In genomic region chr18:79965119-79965902, GRCh38 we compare ENCODE assay signal across 8 cellular contexts. TPM values are rescaled to one million over a fixed set of nuclear protein-coding genes. Genes with fewer than 3 reads are reported as not detected.
A peak's percentile ranks its signal among the peaks of the same experiment; 100 is the strongest.
DNase-seq lines count a peak whose midpoint lies in the region; ATAC-seq and TF ChIP-seq lines count a peak whose summit lies in the region.

No MANE protein-coding gene starts in this region.

- BruUV-seq in Caco-2 (replicated peaks; lab: Mats Ljungman, UMichigan) = TSS peak; percentile 57

- H3K4me3 Mint-ChIP-seq in Caco-2 (ENCODE audit: unreplicated experiment) = peak overlapping the region; percentile 75
- peak overlapping the region; percentile 81 for H3K4me3 Mint-ChIP-seq in T-helper 1 cell treated with Interleukin-12 subunit alpha and Interleukin-12 subunit beta and Interleukin-4 antibody, amounts not matched to agents 30 μg/mL and 1 μg/mL, for 36 hours

- TF ChIP-seq CTCF in Caco-2 (IDR thresholded peaks at IDR 0.05; ENCODE audit: insufficient read depth in 1 of 2, low read depth in 1 of 2, low read length in 1 of 2, severe bottlenecking in 1 of 2, unreplicated experiment in 1 of 2) = no peak
- TF ChIP-seq CTCF in HEK293 (tag by site-specific recombination; IDR thresholded peaks at IDR 0.05) = no peak

- H3K27ac Mint-ChIP-seq in Caco-2 (ENCODE audit: unreplicated experiment) = peak overlapping the region; percentile 85
- H3K27ac Mint-ChIP-seq in T-helper 1 cell treated with Interleukin-12 subunit alpha and Interleukin-12 subunit beta and Interleukin-4 antibody, amounts not matched to agents 30 μg/mL and 1 μg/mL, for 36 hours = peak overlapping the region; percentile 74

- CTCF ChIA-PET in Caco-2 (lab: Charles Lee) (no interaction called here), HEK293 (lab: Yijun Ruan, JAX) (interaction anchor here (0.6 to 1.7 kb wide), 4 partner anchors 18 to 347 kb away, joined by 3 to 10 read pairs (median 4); no protein-coding TSS in a partner anchor)

- H3K27me3 ChIP-seq in Caco-2 (replicated peaks; ENCODE audit: control insufficient read depth, insufficient read depth, low read length) (no peaks in the 10 kb centered on the region), muscle layer of duodenum (ENCODE audit: low read depth, low read length) (peaks cover 4% of the 10 kb centered on the region)

- peaks cover 25% of the 10 kb centered on the region for H3K36me3 Mint-ChIP-seq in Caco-2 (ENCODE audit: insufficient read depth, unreplicated experiment)
- H3K36me3 Mint-ChIP-seq in T-helper 1 cell treated with Interleukin-12 subunit alpha and Interleukin-12 subunit beta and Interleukin-4 antibody, amounts not matched to agents 30 μg/mL and 1 μg/mL, for 36 hours (ENCODE audit: low read depth) = no peaks in the 10 kb centered on the region

- intact Hi-C loops in Caco-2 (cut with micrococcal nuclease; ENCODE audit: unreplicated experiment) = loop anchor here (1.0 to 10.0 kb wide), 2 partner anchors 23 to 291 kb away; partner anchors contain the start of genes CTDP1 and TXNL4A

- no peaks in the 10 kb centered on the region for H3K27me3 Mint-ChIP-seq in Caco-2 (ENCODE audit: insufficient read depth, unreplicated experiment)
- peaks cover 4% of the 10 kb centered on the region for H3K27me3 Mint-ChIP-seq in T-helper 1 cell treated with Interleukin-12 subunit alpha and Interleukin-12 subunit beta and Interleukin-4 antibody, amounts not matched to agents 30 μg/mL and 1 μg/mL, for 36 hours (ENCODE audit: low read depth)

- H3K27ac ChIP-seq in HEK293 (ENCODE audit: extremely low read depth, low read depth, low read length) = peak overlapping the region; percentile 72
- H3K27ac ChIP-seq in muscle layer of duodenum (ENCODE audit: low read length) = peak overlapping the region; percentile 72

- POLR2A ChIA-PET in Caco-2 (lab: Charles Lee) = interaction anchor here (1.0 kb wide), 1 partner anchor 183 kb away, joined by 4 read pairs; no protein-coding TSS in a partner anchor
- POLR2A ChIA-PET in HEK293 (lab: Yijun Ruan, JAX) = interaction anchor here (0.5 kb wide), 1 partner anchor 14 kb away, joined by 3 read pairs; the partner anchor contains the start of gene SLC66A2

- DNase-seq in Caco-2 = peak; percentile 42 to 75
- DNase-seq in erythroblast (lab: John Stamatoyannopoulos, UW) = peak; percentile 64 to 65
- no peak for DNase-seq in activated CD8-positive, alpha-beta memory T cell treated with anti-CD3 and anti-CD28 coated beads for 24 hours
- DNase-seq in NCI-H187 treated with DMSO at 0.1 percent for 48 hours (lab: John Stamatoyannopoulos, UW) = no peak

- TF ChIP-seq POLR2A in erythroblast (IDR thresholded peaks at IDR 0.05; ENCODE audit: low read length) = no peak

- H3K4me3 ChIP-seq in Caco-2 (ENCODE audit: low read depth, low read length) = peak overlapping the region; percentile 67
- H3K4me3 ChIP-seq in HEK293 (ENCODE audit: low read depth, low read length) = peak overlapping the region; percentile 52
- H3K4me3 ChIP-seq in muscle layer of duodenum (ENCODE audit: low read depth in 1 of 2, low read length in 2 of 2) = peak overlapping the region; percentile 69

- H3K4me1 Mint-ChIP-seq in Caco-2 (ENCODE audit: low read depth, unreplicated experiment) = peaks cover 7% of the 10 kb centered on the region
- peaks cover 20% of the 10 kb centered on the region for H3K4me1 Mint-ChIP-seq in T-helper 1 cell treated with Interleukin-12 subunit alpha and Interleukin-12 subunit beta and Interleukin-4 antibody, amounts not matched to agents 30 μg/mL and 1 μg/mL, for 36 hours (ENCODE audit: low read depth)

- no peak for ATAC-seq in GM21360 (IDR thresholded peaks at IDR 0.05; ENCODE audit: unreplicated experiment)

- H3K36me3 ChIP-seq in Caco-2 (ENCODE audit: control insufficient read depth, insufficient read depth, low read length) (no peaks in the 10 kb centered on the region), HEK293 (ENCODE audit: control insufficient read depth in 2 of 2, insufficient read depth in 1 of 2, low read length in 2 of 2) (peaks cover 5 to 9% of the 10 kb centered on the region in 2 experiments; a peak in 2 of 3 replicates), muscle layer of duodenum (ENCODE audit: control insufficient read depth in 1 of 2, insufficient read depth in 2 of 2, low read length in 2 of 2) (peaks cover 0 to 3% of the 10 kb centered on the region in 2 donors)

- H3K4me1 ChIP-seq in Caco-2 (peaks cover 7% of the 10 kb centered on the region; the same call in 1 of the 2 replicates), HEK293 (ENCODE audit: control insufficient read depth, insufficient read depth, low read length) (peaks cover 13% of the 10 kb centered on the region), muscle layer of duodenum (ENCODE audit: control insufficient read depth in 1 of 2, insufficient read depth in 2 of 2, low read length in 2 of 2) (peaks cover 6 to 16% of the 10 kb centered on the region in 2 donors)

- H3K9me3 ChIP-seq in Caco-2 (no peaks in the 10 kb centered on the region), HEK293 (ENCODE audit: control insufficient read depth, insufficient read depth, low read depth, low read length) (no peaks in the 10 kb centered on the region), muscle layer of duodenum (ENCODE audit: control insufficient read depth in 1 of 2, low read length in 2 of 2) (no peaks in the 10 kb centered on the region)

- H3K9me3 Mint-ChIP-seq in Caco-2 (ENCODE audit: unreplicated experiment) = no peaks in the 10 kb centered on the region
- no peaks in the 10 kb centered on the region for H3K9me3 Mint-ChIP-seq in T-helper 1 cell treated with Interleukin-12 subunit alpha and Interleukin-12 subunit beta and Interleukin-4 antibody, amounts not matched to agents 30 μg/mL and 1 μg/mL, for 36 hours

TF ChIP-seq in HEK293, 187 proteins besides CTCF, POLR2A, EP300 and RAD21 (continues in another document):
- TF ChIP-seq ZSCAN5A (tag by site-specific recombination; IDR thresholded peaks at IDR 0.05) = no peak
- no peak for TF ChIP-seq ZNF24 (tag by site-specific recombination; IDR thresholded peaks at IDR 0.05)
- TF ChIP-seq GLIS2 (tag by site-specific recombination; IDR thresholded peaks at IDR 0.05) = peak; percentile 3
- peak; percentile 40; the same call in 1 of the 2 replicates for TF ChIP-seq EGR2 (tag by site-specific recombination; IDR thresholded peaks at IDR 0.05; ENCODE audit: low read depth)
- TF ChIP-seq ZNF404 (tag by site-specific recombination; IDR thresholded peaks at IDR 0.05) = no peak
- TF ChIP-seq FEZF1 (tag by site-specific recombination; IDR thresholded peaks at IDR 0.05) = peak; percentile 32
- no peak for TF ChIP-seq ZNF121 (tag by site-specific recombination; IDR thresholded peaks at IDR 0.05)
- no peak for TF ChIP-seq ZNF830 (tag by site-specific recombination; IDR thresholded peaks at IDR 0.05; ENCODE audit: low read depth)
- no peak for TF ChIP-seq ZNF341 (tag by site-specific recombination; IDR thresholded peaks at IDR 0.05; ENCODE audit: low read depth)
- peak; percentile 34; the same call in 1 of the 2 replicates for TF ChIP-seq YY2 (tag by site-specific recombination; IDR thresholded peaks at IDR 0.05)
- no peak for TF ChIP-seq SP2 (tag by site-specific recombination; IDR thresholded peaks at IDR 0.05)
- peak; percentile 33; the same call in 1 of the 2 replicates for TF ChIP-seq ZNF391 (tag by site-specific recombination; IDR thresholded peaks at IDR 0.05; ENCODE audit: borderline replicate concordance, low read depth)
- TF ChIP-seq ZNF169 (tag by site-specific recombination; IDR thresholded peaks at IDR 0.05) = no peak
- no peak for TF ChIP-seq ZEB2 (tag by site-specific recombination; IDR thresholded peaks at IDR 0.05)
- TF ChIP-seq ZNF2 (tag by site-specific recombination; IDR thresholded peaks at IDR 0.05) = no peak
- TF ChIP-seq SCRT2 (tag by site-specific recombination; IDR thresholded peaks at IDR 0.05) = no peak
- no peak for TF ChIP-seq AEBP2 (tag by site-specific recombination; IDR thresholded peaks at IDR 0.05; ENCODE audit: borderline replicate concordance)
- TF ChIP-seq PRDM1 (tag by site-specific recombination; IDR thresholded peaks at IDR 0.05) = peak; percentile 48; the same call in 1 of the 2 replicates
- TF ChIP-seq ZNF629 (tag by site-specific recombination; IDR thresholded peaks at IDR 0.05) = peak; percentile 70; the same call in 1 of the 2 replicates
- TF ChIP-seq ZNF529 (tag by site-specific recombination; IDR thresholded peaks at IDR 0.05; ENCODE audit: insufficient replicate concordance) = no peak
- TF ChIP-seq ZNF670 (tag by site-specific recombination; IDR thresholded peaks at IDR 0.05; ENCODE audit: low read depth) = no peak

RNA-seq across cellular contexts. Expression of gene HSBP1L1, which starts 0.9 kb away (rescaled TPM):
- 25.7 and 25.9 TPM in 2 replicates for total RNA-seq in Caco-2 (2022)

RNA-seq across cellular contexts. Expression of gene SLC66A2, which starts 13.9 kb away (rescaled TPM):
- total RNA-seq in Caco-2 (2022) = 18.8 and 19.5 TPM in 2 replicates

RNA-seq across cellular contexts. Expression of gene TXNL4A, which starts 23.1 kb away (rescaled TPM):
- 80.2 and 83.3 TPM in 2 replicates for total RNA-seq in Caco-2 (2022)

Comparison
In these comparisons a context has a peak if more than half of its experiments do, and no peak if none do; other contexts are left out.
1. DNase-seq: peak in Caco-2 (2 of 2) and erythroblast (2 of 2); none in activated CD8-positive, alpha-beta memory T cell treated with anti-CD3 and anti-CD28 coated beads for 24 hours (single experiment) and NCI-H187 treated with DMSO at 0.1 percent for 48 hours (single experiment).
2. Peak in every context shown above with its lines, with median percentiles within 50 percentile points of each other: H3K4me3 ChIP-seq.